ENCODE assay signal across 31 cellular contexts in the genomic region with DNA sequence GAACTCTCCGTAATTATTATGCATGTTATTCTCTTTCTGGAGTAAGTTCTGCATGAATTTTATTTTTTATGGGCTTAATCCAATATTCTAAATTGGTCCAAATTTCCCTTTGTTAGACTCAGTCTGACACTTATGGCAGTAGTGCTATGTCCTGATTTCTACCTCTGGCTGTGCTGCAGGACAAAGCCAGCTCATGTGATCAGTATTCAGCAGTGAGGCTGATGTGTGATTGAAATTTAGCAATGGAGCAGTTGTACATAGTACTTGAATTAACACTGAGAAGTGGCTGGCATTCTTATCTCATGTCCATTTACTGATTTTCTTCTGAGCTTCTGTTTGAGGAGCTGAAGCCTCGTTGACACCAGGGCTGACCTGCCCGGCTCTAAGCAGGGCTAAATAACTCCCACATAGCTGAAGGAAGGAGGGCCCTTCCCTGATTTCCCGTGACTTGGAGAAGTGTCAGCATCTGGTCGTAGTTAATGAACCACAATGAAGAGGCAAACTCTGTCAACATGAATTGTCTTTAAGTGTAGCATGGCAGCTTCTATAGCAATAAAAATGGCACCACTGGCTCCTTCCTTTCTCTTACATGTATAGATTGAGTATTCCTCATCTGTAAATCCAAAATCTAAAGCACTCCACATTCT.
DNase-seq lines count a peak whose midpoint lies in the region; ATAC-seq and TF ChIP-seq lines count a peak whose summit lies in the region.
"Had no signal": no experiment of that assay in that cellular context is flagged by ENCODE, and none has a peak within 500 bp of the region (broad histone marks: within the 10 kb centered on the region; RNA-seq: fewer than 3 reads in every experiment).

No MANE protein-coding gene starts in this region.

- H3K4me1 Mint-ChIP-seq in H9: no peaks in the 10 kb centered on the region

- H3K56ac ChIP-seq in H9 (ENCODE audit: insufficient read length, low read depth, low read length): no peak overlapping the region

- no peak overlapping the region for H2BK120ac ChIP-seq in H9 (ENCODE audit: low read depth, low read length, poor library complexity, severe bottlenecking)

- H3K18ac ChIP-seq in H9 (ENCODE audit: insufficient read length, low read depth, low read length): no peak overlapping the region

- H2BK15ac ChIP-seq in H9 (ENCODE audit: low read depth, low read length): no peak overlapping the region

- H2BK5ac ChIP-seq in H9 (ENCODE audit: insufficient read length, low read length): no peak overlapping the region

- POLR2A ChIA-PET in A673 (lab: Charles Lee; ENCODE audit: low non-redundant PET): interaction anchor here (0.6 kb wide), 1 partner anchor 671 kb away, joined by 12 read pairs; no protein-coding TSS in a partner anchor

- H3K36me3 ChIP-seq in A673 (ENCODE audit: insufficient read depth, low read length, poor library complexity, severe bottlenecking) (no peaks in the 10 kb centered on the region), esophagus muscularis mucosa (peaks cover 0 to 29% (median 13%) of the 10 kb centered on the region in 4 donors), left ventricle myocardium inferior (peaks cover 7% of the 10 kb centered on the region), tibial nerve (peaks cover 0 to 8% (median 0%) of the 10 kb centered on the region in 3 donors)
- H3K36me3 ChIP-seq: BLaER1 treated with 17β-estradiol and CSF1 and Interleukin-3, amounts not matched to agents 10 nM and 100 nM; lower lobe of right lung had no signal

- H2BK20ac ChIP-seq in H9 (ENCODE audit: low read depth, low read length, poor library complexity, severe bottlenecking): no peak overlapping the region

- no peak for ATAC-seq in esophagus mucosa
- ATAC-seq: lower lobe of right lung; mucosa of descending colon; natural killer cell treated with Interleukin-12 subunit alpha and Interleukin-12 subunit beta and Interleukin-15 and Interleukin-18, amount 100 ng/mL, for 72 hours; psoas muscle had no signal

- no peak overlapping the region for H4K5ac ChIP-seq in H9 (ENCODE audit: insufficient read length, low read depth, low read length)

- intact Hi-C loops in A673 (cut with micrococcal nuclease; ENCODE audit: unreplicated experiment) (no loop called here), esophagus muscularis mucosa (cut with DNase I) (no loop called here), left ventricle myocardium inferior (cut with micrococcal nuclease) (no loop called here)

- no peak overlapping the region for H3K9ac ChIP-seq in H9 (ENCODE audit: extremely low read depth, insufficient read length, low read length)
- H3K9ac ChIP-seq: BLaER1 treated with 17β-estradiol and CSF1 and Interleukin-3, amounts not matched to agents 10 nM and 100 nM had no signal

- H3K9me3 ChIP-seq in A673 (ENCODE audit: low read depth, low read length, poor library complexity, severe bottlenecking) (no peaks in the 10 kb centered on the region), esophagus muscularis mucosa (no peaks in the 10 kb centered on the region), left ventricle myocardium inferior (replicated peaks) (no peaks in the 10 kb centered on the region), tibial nerve (no peaks in the 10 kb centered on the region), H9 (ENCODE audit: control insufficient read depth, low read depth, low read length) (no peaks in the 10 kb centered on the region)
- H3K9me3 ChIP-seq: BLaER1 treated with 17β-estradiol and CSF1 and Interleukin-3, amounts not matched to agents 10 nM and 100 nM; lower lobe of right lung; mucosa of descending colon; psoas muscle had no signal

- H4K8ac ChIP-seq in H9 (replicated peaks; ENCODE audit: insufficient read length, low read depth, low read length): no peak overlapping the region

- H3T11ph ChIP-seq in H9 (ENCODE audit: low read length): no peak overlapping the region

- TF ChIP-seq EP300 in esophagus muscularis mucosa (IDR thresholded peaks at IDR 0.05) (no peak), tibial nerve (IDR thresholded peaks at IDR 0.05) (no peak)

- no peaks in the 10 kb centered on the region for H3K27me3 Mint-ChIP-seq in H9 (ENCODE audit: low read depth)
- H3K27me3 Mint-ChIP-seq: brain, type B pancreatic cell had no signal

- H4K20me1 ChIP-seq in H9 (ENCODE audit: control insufficient read depth, insufficient read depth, insufficient read length): no peaks in the 10 kb centered on the region
- H4K20me1 ChIP-seq: BLaER1 treated with 17β-estradiol and CSF1 and Interleukin-3, amounts not matched to agents 10 nM and 100 nM had no signal

- H3K23ac ChIP-seq in H9 (ENCODE audit: insufficient read length, low read depth, low read length): no peak overlapping the region

- H3K27ac ChIP-seq in A673 (ENCODE audit: low read depth, low read length, poor library complexity, severe bottlenecking) (no peak overlapping the region), esophagus muscularis mucosa (replicated peaks in 1 of 4) (peak overlapping the region in 3 of 4 donors; percentile 8 to 47 (median 18)), left ventricle myocardium inferior (replicated peaks) (peak overlapping the region; percentile 56), tibial nerve (no peak overlapping the region), H9 (ENCODE audit: insufficient read length, low read depth, low read length) (no peak overlapping the region)
- H3K27ac ChIP-seq: BLaER1 treated with 17β-estradiol and CSF1 and Interleukin-3, amounts not matched to agents 10 nM and 100 nM; lower lobe of right lung; psoas muscle had no signal

- H2AFZ ChIP-seq in H9 (ENCODE audit: low read length): no peak overlapping the region

- H3K4me3 Mint-ChIP-seq in H9: no peak overlapping the region
- H3K4me3 Mint-ChIP-seq: activated B cell treated with CpG ODN at 0.5 μM for 24 hours; activated naive CD4-positive, alpha-beta T cell treated with anti-CD3 and anti-CD28 coated beads for 36 hours; natural killer cell treated with Interleukin-12 subunit alpha and Interleukin-12 subunit beta and Interleukin-15 and Interleukin-18, amount 100 ng/mL, for 72 hours; type B pancreatic cell had no signal

- no peak overlapping the region for H3K14ac ChIP-seq in H9 (ENCODE audit: insufficient read depth, low read length)

- DNase-seq in A673 (ENCODE audit: low spot score) (peak; percentile 10), DMS79 (lab: John Stamatoyannopoulos, UW) (peak; percentile 33), esophagus muscularis mucosa (ENCODE audit: extremely low spot score) (no peak), left ventricle myocardium inferior (no peak), globus pallidus (ENCODE audit: low spot score) (no peak), tibial nerve (ENCODE audit: low spot score in 2 of 2) (no peak), H9 (no peak)
- DNase-seq: activated B cell treated with CpG ODN at 0.5 μM for 24 hours; activated CD4-positive, alpha-beta T cell treated with anti-CD3 and anti-CD28 coated beads, Interleukin-2, amount 50 U/mL, for 4 hours; activated naive CD4-positive, alpha-beta T cell treated with anti-CD3 and anti-CD28 coated beads for 36 hours; DMS153; GDM1; head of caudate nucleus; IMR-90; lower lobe of right lung; mucosa of descending colon; NCI-H1436 treated with DMSO at 0.1 percent for 48 hours; NCI-H2081 treated with DMSO at 0.1 percent for 48 hours; NCI-H345; NCI-H69; occipital lobe; psoas muscle; SHP77 treated with DMSO at 0.1 percent for 48 hours; stimulated activated CD4-positive, alpha-beta T cell treated with anti-CD3 and anti-CD28 coated beads, Interleukin-4, amount 100 ng/mL, for 24 hours; SW 1271; T1000 had no signal

- H3K36me3 Mint-ChIP-seq in H9 (ENCODE audit: insufficient read depth in 1 of 3, low read depth in 3 of 3): no peaks in the 10 kb centered on the region
- H3K36me3 Mint-ChIP-seq: brain; natural killer cell treated with Interleukin-12 subunit alpha and Interleukin-12 subunit beta and Interleukin-15 and Interleukin-18, amount 100 ng/mL, for 72 hours had no signal

- no peaks in the 10 kb centered on the region for H3K79me2 ChIP-seq in H9 (ENCODE audit: insufficient read depth, low read length)

- TF ChIP-seq CTCF in A673 (conservative IDR thresholded peaks at IDR 0.05; ENCODE audit: low read depth, low read length): no peak
- no peak for TF ChIP-seq CTCF in esophagus muscularis mucosa (IDR thresholded peaks at IDR 0.05)
- no peak for TF ChIP-seq CTCF in left ventricle myocardium inferior (IDR thresholded peaks at IDR 0.05; ENCODE audit: borderline replicate concordance)
- TF ChIP-seq CTCF in tibial nerve (IDR thresholded peaks at IDR 0.05): no peak
- TF ChIP-seq CTCF in H9 (conservative IDR thresholded peaks at IDR 0.05): no peak

- H3K4me2 ChIP-seq in H9 (ENCODE audit: insufficient read depth, insufficient read length, low read length): no peak overlapping the region
- H3K4me2 ChIP-seq: BLaER1 treated with 17β-estradiol and CSF1 and Interleukin-3, amounts not matched to agents 10 nM and 100 nM had no signal

- TF ChIP-seq POLR2A in esophagus muscularis mucosa (IDR thresholded peaks at IDR 0.05; ENCODE audit: low read depth) (no peak), tibial nerve (IDR thresholded peaks at IDR 0.05) (no peak)

- no peaks in the 10 kb centered on the region for H3K9me3 Mint-ChIP-seq in H9
- H3K9me3 Mint-ChIP-seq: activated B cell treated with CpG ODN at 0.5 μM for 24 hours; activated naive CD4-positive, alpha-beta T cell treated with anti-CD3 and anti-CD28 coated beads for 36 hours; brain; natural killer cell treated with Interleukin-12 subunit alpha and Interleukin-12 subunit beta and Interleukin-15 and Interleukin-18, amount 100 ng/mL, for 72 hours; type B pancreatic cell had no signal

- H2BK12ac ChIP-seq in H9 (ENCODE audit: insufficient read length, low read depth, low read length): no peak overlapping the region

- no peak overlapping the region for H4K91ac ChIP-seq in H9 (ENCODE audit: insufficient read length, low read depth, low read length)

- no TSS peak for BruUV-seq in A673 (replicated peaks; lab: Mats Ljungman, UMichigan)

- no peak overlapping the region for H3K27ac Mint-ChIP-seq in H9
- H3K27ac Mint-ChIP-seq: activated B cell treated with CpG ODN at 0.5 μM for 24 hours; activated naive CD4-positive, alpha-beta T cell treated with anti-CD3 and anti-CD28 coated beads for 36 hours; natural killer cell treated with Interleukin-12 subunit alpha and Interleukin-12 subunit beta and Interleukin-15 and Interleukin-18, amount 100 ng/mL, for 72 hours; type B pancreatic cell had no signal

- H3K4me1 ChIP-seq in A673 (ENCODE audit: insufficient read depth, low read length, poor library complexity, severe bottlenecking): peaks cover 10% of the 10 kb centered on the region
- peaks cover 17 to 75% (median 67%) of the 10 kb centered on the region in 4 donors for H3K4me1 ChIP-seq in esophagus muscularis mucosa
- peaks cover 51% of the 10 kb centered on the region for H3K4me1 ChIP-seq in left ventricle myocardium inferior
- peaks cover 0 to 34% (median 10%) of the 10 kb centered on the region in 4 donors for H3K4me1 ChIP-seq in tibial nerve
- H3K4me1 ChIP-seq in H9 (ENCODE audit: insufficient read depth, low read length): no peaks in the 10 kb centered on the region
- H3K4me1 ChIP-seq: BLaER1 treated with 17β-estradiol and CSF1 and Interleukin-3, amounts not matched to agents 10 nM and 100 nM had no signal

- H3K79me1 ChIP-seq in H9 (ENCODE audit: insufficient read depth, low read depth, low read length, poor library complexity, severe bottlenecking): no peaks in the 10 kb centered on the region

- H3K27me3 ChIP-seq in A673 (replicated peaks; ENCODE audit: insufficient read depth, low read depth, low read length, poor library complexity) (no peaks in the 10 kb centered on the region), esophagus muscularis mucosa (no peaks in the 10 kb centered on the region), left ventricle myocardium inferior (ENCODE audit: low read depth) (no peaks in the 10 kb centered on the region), tibial nerve (no peaks in the 10 kb centered on the region), H9 (ENCODE audit: insufficient read depth, low read length) (no peaks in the 10 kb centered on the region)
- H3K27me3 ChIP-seq: BLaER1 treated with 17β-estradiol and CSF1 and Interleukin-3, amounts not matched to agents 10 nM and 100 nM had no signal

- no peak overlapping the region for H3K4me3 ChIP-seq in A673 (ENCODE audit: low read depth, low read length, poor library complexity, severe bottlenecking)
- no peak overlapping the region for H3K4me3 ChIP-seq in esophagus muscularis mucosa
- H3K4me3 ChIP-seq in left ventricle myocardium inferior: no peak overlapping the region
- H3K4me3 ChIP-seq in tibial nerve: no peak overlapping the region
- H3K4me3 ChIP-seq: BLaER1 treated with 17β-estradiol and CSF1 and Interleukin-3, amounts not matched to agents 10 nM and 100 nM; lower lobe of right lung; mucosa of descending colon; psoas muscle had no signal

- no peak overlapping the region for H3K4ac ChIP-seq in H9 (ENCODE audit: low read depth, low read length)

- no peak overlapping the region for H2AK5ac ChIP-seq in H9 (ENCODE audit: insufficient read length, low read length)

- 81% methylated on average over 5 of the region's 5 CpGs for WGBS in esophagus muscularis mucosa
- WGBS in tibial nerve, 2 donors: 62 to 66% methylated on average over 5 of the region's 5 CpGs
- WGBS in H9 (ENCODE audit: extremely low coverage, insufficient read length, low lambda C conversion rate): no CpG with 5 or more reads among the region's 5 CpGs

- CTCF ChIA-PET in A673 (lab: Charles Lee): no interaction called here

- no peaks in the 10 kb centered on the region for H3K23me2 ChIP-seq in H9 (ENCODE audit: insufficient read length, low read depth, low read length, poor library complexity, severe bottlenecking)

Comparison
In these comparisons a context has a peak if more than half of its experiments do, and no peak if none do; other contexts are left out.
1. DNase-seq: peak in A673 (single experiment) and DMS79 (single experiment); none in esophagus muscularis mucosa (single experiment), left ventricle myocardium inferior (single experiment), globus pallidus (single experiment), tibial nerve (0 of 2) and H9 (single experiment).
2. H3K27ac ChIP-seq: peak in esophagus muscularis mucosa (3 of 4) and left ventricle myocardium inferior (single experiment); none in A673 (single experiment), tibial nerve (0 of 4) and H9 (single experiment).